8 cellular contexts compared by ENCODE assay signal in the genomic region with DNA sequence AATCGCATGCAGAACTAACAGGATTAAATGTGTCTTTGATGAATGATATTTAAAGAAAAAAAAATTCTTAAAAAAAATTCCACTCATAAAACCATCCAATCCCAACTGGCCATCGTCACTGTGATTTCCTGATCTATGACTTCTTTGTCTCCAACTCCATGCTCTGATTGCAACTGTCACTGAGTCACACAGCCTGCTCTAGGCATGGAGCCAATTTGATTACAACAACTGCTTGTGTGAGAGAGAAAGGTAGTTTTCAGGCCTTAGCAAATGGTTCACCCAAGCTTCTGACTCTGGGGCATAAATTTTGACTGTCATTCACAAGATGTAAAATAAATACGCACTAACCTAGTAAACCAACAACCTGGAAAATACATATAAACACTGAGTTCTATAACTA. TPM values are rescaled to one million over a fixed set of nuclear protein-coding genes. Genes with fewer than 3 reads are reported as not detected.
DNase-seq lines count a peak whose midpoint lies in the region; FAIRE-seq and TF ChIP-seq lines count a peak whose summit lies in the region.
"Had no signal": no experiment of that assay in that cellular context is flagged by ENCODE, and none has a peak within 500 bp of the region (broad histone marks: within the 10 kb centered on the region; RNA-seq: fewer than 3 reads in every experiment).

No MANE protein-coding gene starts in this region.

- H3K9me3 ChIP-seq in astrocyte (ENCODE audit: insufficient read depth, low read depth, low read length) (no peaks in the 10 kb centered on the region), Caco-2 (no peaks in the 10 kb centered on the region)

- H3K4me1 Mint-ChIP-seq in astrocyte (ENCODE audit: low read depth, unreplicated experiment) = peaks cover 6% of the 10 kb centered on the region
- no peaks in the 10 kb centered on the region for H3K4me1 Mint-ChIP-seq in Caco-2 (ENCODE audit: low read depth, unreplicated experiment)
- no peaks in the 10 kb centered on the region for H3K4me1 Mint-ChIP-seq in activated naive CD4-positive, alpha-beta T cell treated with anti-CD3 and anti-CD28 coated beads, Interleukin-2, amount 10 ng/mL, durations not matched to agents 7 days and 5 days
- H3K4me1 Mint-ChIP-seq: activated B cell treated with CpG ODN at 0.5 μM for 24 hours had no signal

- H3K4me1 ChIP-seq in astrocyte (ENCODE audit: insufficient read depth, low read length) (peaks cover 6% of the 10 kb centered on the region), Caco-2 (0 out of 2 replicates have a peak, but pooled peaks cover 5% of the 10 kb centered on the region)

- H3K36me3 Mint-ChIP-seq in astrocyte (ENCODE audit: low read depth, unreplicated experiment) (no peaks in the 10 kb centered on the region), Caco-2 (ENCODE audit: insufficient read depth, unreplicated experiment) (no peaks in the 10 kb centered on the region)
- H3K36me3 Mint-ChIP-seq in activated naive CD4-positive, alpha-beta T cell treated with anti-CD3 and anti-CD28 coated beads, Interleukin-2, amount 10 ng/mL, durations not matched to agents 7 days and 5 days = no peaks in the 10 kb centered on the region

- H4K20me1 ChIP-seq in astrocyte (ENCODE audit: insufficient read depth, low read length) = no peaks in the 10 kb centered on the region

- CTCF ChIA-PET in Caco-2 (lab: Charles Lee) = no interaction called here
- CTCF ChIA-PET in activated naive CD4-positive, alpha-beta T cell treated with anti-CD3 and anti-CD28 coated beads, Interleukin-2, amount 10 ng/mL, durations not matched to agents 7 days and 5 days (lab: Charles Lee) = no interaction called here

- H3K27ac Mint-ChIP-seq in astrocyte (ENCODE audit: unreplicated experiment) = no peak overlapping the region
- no peak overlapping the region for H3K27ac Mint-ChIP-seq in Caco-2 (ENCODE audit: unreplicated experiment)
- H3K27ac Mint-ChIP-seq in activated naive CD4-positive, alpha-beta T cell treated with anti-CD3 and anti-CD28 coated beads, Interleukin-2, amount 10 ng/mL, durations not matched to agents 7 days and 5 days = no peak overlapping the region
- H3K27ac Mint-ChIP-seq: activated B cell treated with CpG ODN at 0.5 μM for 24 hours had no signal

- POLR2A ChIA-PET in Caco-2 (lab: Charles Lee) = no interaction called here

- FAIRE-seq in HTR-8/SVneo (lab: Jason Lieb, UNC) (no peak), astrocyte (lab: Jason Lieb, UNC) (peak; percentile 5), GM19239 (lab: Jason Lieb, UNC) (no peak)

- H3K27me3 ChIP-seq in astrocyte (ENCODE audit: insufficient read depth, low read length) = no peaks in the 10 kb centered on the region
- no peaks in the 10 kb centered on the region for H3K27me3 ChIP-seq in Caco-2 (replicated peaks; ENCODE audit: control insufficient read depth, insufficient read depth, low read length)

- no peak overlapping the region for H2AFZ ChIP-seq in astrocyte (ENCODE audit: low read depth, low read length)

- H3K9me3 Mint-ChIP-seq in astrocyte (ENCODE audit: unreplicated experiment) = no peaks in the 10 kb centered on the region
- H3K9me3 Mint-ChIP-seq in Caco-2 (ENCODE audit: unreplicated experiment) = no peaks in the 10 kb centered on the region
- no peaks in the 10 kb centered on the region for H3K9me3 Mint-ChIP-seq in activated naive CD4-positive, alpha-beta T cell treated with anti-CD3 and anti-CD28 coated beads, Interleukin-2, amount 10 ng/mL, durations not matched to agents 7 days and 5 days
- H3K9me3 Mint-ChIP-seq: activated B cell treated with CpG ODN at 0.5 μM for 24 hours had no signal

- H3K27ac ChIP-seq in astrocyte (ENCODE audit: low read depth, low read length) = no peak overlapping the region
- H3K27ac ChIP-seq in temporal lobe (ENCODE audit: low read depth, low read length) = peak overlapping the region; percentile 84

- TF ChIP-seq CTCF in astrocyte (IDR thresholded peaks at IDR 0.05; ENCODE audit: insufficient read depth, low read depth, low read length) (no peak), Caco-2 (IDR thresholded peaks at IDR 0.05; ENCODE audit: insufficient read depth in 1 of 2, low read depth in 1 of 2, low read length in 1 of 2, severe bottlenecking in 1 of 2, unreplicated experiment in 1 of 2) (no peak)

- intact Hi-C loops in Caco-2 (cut with micrococcal nuclease; ENCODE audit: unreplicated experiment) = no loop called here

- H3K79me2 ChIP-seq in astrocyte (ENCODE audit: insufficient read depth, low read length) = no peaks in the 10 kb centered on the region

- H3K4me3 ChIP-seq in astrocyte (ENCODE audit: insufficient read depth, low read depth, low read length) (no peak overlapping the region), Caco-2 (ENCODE audit: low read depth, low read length) (no peak overlapping the region)

- H3K27me3 Mint-ChIP-seq in astrocyte (ENCODE audit: low read depth, unreplicated experiment) (no peaks in the 10 kb centered on the region), Caco-2 (ENCODE audit: insufficient read depth, unreplicated experiment) (no peaks in the 10 kb centered on the region)
- H3K27me3 Mint-ChIP-seq in activated naive CD4-positive, alpha-beta T cell treated with anti-CD3 and anti-CD28 coated beads, Interleukin-2, amount 10 ng/mL, durations not matched to agents 7 days and 5 days = no peaks in the 10 kb centered on the region
- H3K27me3 Mint-ChIP-seq: activated B cell treated with CpG ODN at 0.5 μM for 24 hours had no signal

- DNase-seq in HTR-8/SVneo (ENCODE audit: insufficient read length, low spot score) (peak; percentile 30), astrocyte (ENCODE audit: low read depth) (peak; percentile 87), hepatic stellate cell (ENCODE audit: low spot score) (peak; percentile 48), Caco-2 (no peak), GM19239 (ENCODE audit: insufficient read length, low spot score) (no peak)
- no peak for DNase-seq in activated naive CD4-positive, alpha-beta T cell treated with anti-CD3 and anti-CD28 coated beads, Interleukin-2, amount 10 ng/mL, durations not matched to agents 7 days and 5 days
- DNase-seq: activated B cell treated with CpG ODN at 0.5 μM for 24 hours had no signal

- no peak overlapping the region for H3K9ac ChIP-seq in astrocyte (ENCODE audit: low read length)

- H3K4me2 ChIP-seq in astrocyte (ENCODE audit: low read length) = peak overlapping the region; percentile 18

- H3K4me3 Mint-ChIP-seq in astrocyte (ENCODE audit: unreplicated experiment) = no peak overlapping the region
- no peak overlapping the region for H3K4me3 Mint-ChIP-seq in Caco-2 (ENCODE audit: unreplicated experiment)
- no peak overlapping the region for H3K4me3 Mint-ChIP-seq in activated naive CD4-positive, alpha-beta T cell treated with anti-CD3 and anti-CD28 coated beads, Interleukin-2, amount 10 ng/mL, durations not matched to agents 7 days and 5 days
- H3K4me3 Mint-ChIP-seq: activated B cell treated with CpG ODN at 0.5 μM for 24 hours had no signal

- H3K36me3 ChIP-seq in astrocyte (ENCODE audit: insufficient read depth, low read length) = no peaks in the 10 kb centered on the region
- H3K36me3 ChIP-seq in Caco-2 (ENCODE audit: control insufficient read depth, insufficient read depth, low read length) = no peaks in the 10 kb centered on the region

- BruUV-seq in Caco-2 (replicated peaks; lab: Mats Ljungman, UMichigan) = no TSS peak

RNA-seq across cellular contexts. Expression of gene SPRED1, which starts 25.8 kb away (rescaled TPM):
- 29.5 and 31.7 TPM in 2 replicates for total RNA-seq in astrocyte
- 49.9 TPM for total RNA-seq in temporal lobe
- total RNA-seq in Caco-2 (2022) = 10.4 and 12.4 TPM in 2 replicates

Comparison
In these comparisons a context has a peak if more than half of its experiments do, and no peak if none do; other contexts are left out.
1. DNase-seq: peak in HTR-8/SVneo (single experiment), astrocyte (single experiment) and hepatic stellate cell (single experiment); none in Caco-2 (0 of 2), GM19239 (single experiment) and activated naive CD4-positive, alpha-beta T cell treated with anti-CD3 and anti-CD28 coated beads, Interleukin-2, amount 10 ng/mL, durations not matched to agents 7 days and 5 days (single experiment).